ENCODE assay signal across 10 cellular contexts in the genomic region with DNA sequence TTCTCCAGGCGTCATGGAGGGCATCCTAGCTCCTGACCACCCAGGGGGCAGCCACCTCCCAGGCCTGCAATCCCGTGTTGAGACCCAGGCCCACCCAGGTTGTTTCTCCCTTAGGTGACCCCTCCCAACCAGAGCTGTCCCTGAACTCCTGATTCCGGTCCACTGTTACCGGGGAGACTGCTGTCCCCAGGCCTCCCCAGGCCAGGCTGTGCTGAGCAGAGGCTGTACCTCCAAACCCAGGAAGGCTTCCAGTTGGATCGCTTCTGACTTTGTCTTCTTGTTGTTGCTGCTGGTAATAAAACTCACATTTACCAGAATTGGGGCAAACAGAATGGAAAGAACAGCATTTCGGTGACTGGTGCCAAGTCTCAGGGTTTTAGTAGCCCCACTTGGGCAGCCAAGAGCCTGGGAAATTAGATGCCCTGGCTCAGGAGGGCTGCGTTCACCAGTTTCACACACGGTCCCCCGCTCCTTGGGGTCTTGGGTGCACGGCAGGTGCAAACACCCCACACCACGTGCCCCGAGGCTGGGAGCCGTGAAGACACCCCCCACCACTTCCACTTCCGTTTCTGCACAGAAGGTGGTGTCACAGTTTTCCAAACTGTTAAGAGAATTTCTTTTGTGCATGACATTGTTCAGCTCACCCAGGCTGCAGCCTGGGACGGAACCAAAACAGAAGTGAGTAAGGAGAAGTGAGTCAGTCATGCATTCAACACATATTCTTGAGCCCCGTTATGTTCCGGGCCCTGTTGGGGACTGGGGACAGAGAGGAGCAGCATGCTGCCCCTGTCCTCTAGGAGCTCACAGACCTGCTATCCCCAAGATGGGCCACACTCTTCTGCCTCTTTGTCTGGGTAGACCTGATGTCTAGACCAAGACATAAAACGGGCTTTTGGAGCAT. TPM values are rescaled to one million over a fixed set of nuclear protein-coding genes. Genes with fewer than 3 reads are reported as not detected.
DNase-seq lines count a peak whose midpoint lies in the region; ATAC-seq and TF ChIP-seq lines count a peak whose summit lies in the region.
"Had no signal": no experiment of that assay in that cellular context is flagged by ENCODE, and none has a peak within 500 bp of the region (broad histone marks: within the 10 kb centered on the region; RNA-seq: fewer than 3 reads in every experiment).

No MANE protein-coding gene starts in this region.

- no peak overlapping the region for H3K4me3 Mint-ChIP-seq in activated naive CD4-positive, alpha-beta T cell treated with anti-CD3 and anti-CD28 coated beads for 36 hours
- no peak overlapping the region for H3K4me3 Mint-ChIP-seq in activated naive CD4-positive, alpha-beta T cell treated with anti-CD3 and anti-CD28 coated beads, Interleukin-2, amount 10 ng/mL, durations not matched to agents 7 days and 5 days
- H3K4me3 Mint-ChIP-seq in IgD-negative memory B cell, result peak overlapping the region in 2 of 4 donors; percentile 74 to 90

- no peaks in the 10 kb centered on the region for H3K36me3 Mint-ChIP-seq in activated naive CD4-positive, alpha-beta T cell treated with anti-CD3 and anti-CD28 coated beads for 36 hours (ENCODE audit: low read depth)
- H3K36me3 Mint-ChIP-seq in activated naive CD4-positive, alpha-beta T cell treated with anti-CD3 and anti-CD28 coated beads, Interleukin-2, amount 10 ng/mL, durations not matched to agents 7 days and 5 days, result no peaks in the 10 kb centered on the region
- no peaks in the 10 kb centered on the region for H3K36me3 Mint-ChIP-seq in IgD-negative memory B cell

- WGBS in thymus, result 36% methylated on average over 18 of the region's 18 CpGs

- H3K9me3 ChIP-seq in thymus (ENCODE audit: control insufficient read depth), result peaks cover under 1% of the 10 kb centered on the region
- H3K9me3 ChIP-seq: SJCRH30 had no signal

- peaks cover 17% of the 10 kb centered on the region for H3K27me3 Mint-ChIP-seq in activated naive CD4-positive, alpha-beta T cell treated with anti-CD3 and anti-CD28 coated beads for 36 hours (ENCODE audit: low read depth)
- H3K27me3 Mint-ChIP-seq in activated naive CD4-positive, alpha-beta T cell treated with anti-CD3 and anti-CD28 coated beads, Interleukin-2, amount 10 ng/mL, durations not matched to agents 7 days and 5 days, result peaks cover 80% of the 10 kb centered on the region
- H3K27me3 Mint-ChIP-seq in IgD-negative memory B cell, result peaks cover 4% of the 10 kb centered on the region

- peaks cover 13% of the 10 kb centered on the region for H3K4me1 Mint-ChIP-seq in activated naive CD4-positive, alpha-beta T cell treated with anti-CD3 and anti-CD28 coated beads for 36 hours (ENCODE audit: low read depth)
- H3K4me1 Mint-ChIP-seq in activated naive CD4-positive, alpha-beta T cell treated with anti-CD3 and anti-CD28 coated beads, Interleukin-2, amount 10 ng/mL, durations not matched to agents 7 days and 5 days, result peaks cover 20% of the 10 kb centered on the region
- H3K4me1 Mint-ChIP-seq in IgD-negative memory B cell, result peaks cover 17 to 23% (median 19%) of the 10 kb centered on the region in 3 donors

- no peak for TF ChIP-seq CTCF in coronary artery (IDR thresholded peaks at IDR 0.05)

- H3K4me3 ChIP-seq in coronary artery, result no peak overlapping the region
- H3K4me3 ChIP-seq in thymus (ENCODE audit: low read length), result no peak overlapping the region
- H3K4me3 ChIP-seq: SJCRH30 had no signal

- H3K27ac ChIP-seq in coronary artery (no peak overlapping the region), thymus (ENCODE audit: low read depth) (peak overlapping the region; percentile 82)
- H3K27ac ChIP-seq: SJCRH30 had no signal

- peaks cover 3% of the 10 kb centered on the region for H3K9me3 Mint-ChIP-seq in activated naive CD4-positive, alpha-beta T cell treated with anti-CD3 and anti-CD28 coated beads for 36 hours
- H3K9me3 Mint-ChIP-seq in activated naive CD4-positive, alpha-beta T cell treated with anti-CD3 and anti-CD28 coated beads, Interleukin-2, amount 10 ng/mL, durations not matched to agents 7 days and 5 days, result no peaks in the 10 kb centered on the region
- H3K9me3 Mint-ChIP-seq in IgD-negative memory B cell, result no peaks in the 10 kb centered on the region

- CTCF ChIA-PET in activated naive CD4-positive, alpha-beta T cell treated with anti-CD3 and anti-CD28 coated beads for 36 hours (lab: Charles Lee), result interaction anchor here (1.4 kb wide), 1 partner anchor 19 kb away, joined by 3 read pairs; no protein-coding TSS in a partner anchor
- CTCF ChIA-PET in activated naive CD4-positive, alpha-beta T cell treated with anti-CD3 and anti-CD28 coated beads, Interleukin-2, amount 10 ng/mL, durations not matched to agents 7 days and 5 days (lab: Charles Lee), result interaction anchor here (0.8 to 2.8 kb wide), 3 partner anchors 7 to 92 kb away, joined by 3 to 9 read pairs (median 3); no protein-coding TSS in a partner anchor

- peaks cover 50% of the 10 kb centered on the region for H3K4me1 ChIP-seq in thymus (ENCODE audit: control insufficient read depth, insufficient read depth, low read length)
- H3K4me1 ChIP-seq: SJCRH30 had no signal

- intact Hi-C loops in activated naive CD4-positive, alpha-beta T cell treated with anti-CD3 and anti-CD28 coated beads for 36 hours (cut with micrococcal nuclease), result no loop called here

- peaks cover under 1% of the 10 kb centered on the region for H3K36me3 ChIP-seq in thymus (ENCODE audit: control insufficient read depth, insufficient read depth)
- H3K36me3 ChIP-seq: SJCRH30 had no signal

- ATAC-seq in HG03097 (IDR thresholded peaks at IDR 0.05; ENCODE audit: low FRiP score, unreplicated experiment), result no peak

- no peak overlapping the region for H3K27ac Mint-ChIP-seq in activated naive CD4-positive, alpha-beta T cell treated with anti-CD3 and anti-CD28 coated beads for 36 hours
- no peak overlapping the region for H3K27ac Mint-ChIP-seq in activated naive CD4-positive, alpha-beta T cell treated with anti-CD3 and anti-CD28 coated beads, Interleukin-2, amount 10 ng/mL, durations not matched to agents 7 days and 5 days
- H3K27ac Mint-ChIP-seq in IgD-negative memory B cell, result peak overlapping the region; percentile 12 to 83 (median 14)

- no peaks in the 10 kb centered on the region for H3K27me3 ChIP-seq in thymus (ENCODE audit: control insufficient read depth, insufficient read depth)

- DNase-seq in activated naive CD4-positive, alpha-beta T cell treated with anti-CD3 and anti-CD28 coated beads for 36 hours, result peak; percentile 10
- no peak for DNase-seq in activated naive CD4-positive, alpha-beta T cell treated with anti-CD3 and anti-CD28 coated beads, Interleukin-2, amount 10 ng/mL, durations not matched to agents 7 days and 5 days
- DNase-seq in coronary artery (ENCODE audit: low spot score), result peak; percentile 60
- no peak for DNase-seq in AG08395 (ENCODE audit: low spot score)
- no peak for DNase-seq in central memory CD4-positive, alpha-beta T cell
- DNase-seq: SJCRH30; stimulated activated naive CD4-positive, alpha-beta T cell had no signal

RNA-seq across cellular contexts. Expression of a gene that starts 29.4 kb away (rescaled TPM):
- total RNA-seq in activated naive CD4-positive, alpha-beta T cell treated with anti-CD3 and anti-CD28 coated beads for 36 hours, result 10 to 100 TPM; 13.0 to 13.6 TPM
- polyA plus RNA-seq in IgD-negative memory B cell, result 162 TPM
- polyA plus RNA-seq in thymus, result 79.4 TPM

RNA-seq across cellular contexts. Expression of a gene that starts 30.9 kb away (rescaled TPM):
- under 1 TPM; 0.35 to 0.43 TPM for total RNA-seq in activated naive CD4-positive, alpha-beta T cell treated with anti-CD3 and anti-CD28 coated beads for 36 hours
- polyA plus RNA-seq in IgD-negative memory B cell (1.9 TPM), thymus (1.9 TPM)

Comparison
In these comparisons a context has a peak if more than half of its experiments do, and no peak if none do; other contexts are left out.
1. DNase-seq: peak in activated naive CD4-positive, alpha-beta T cell treated with anti-CD3 and anti-CD28 coated beads for 36 hours (single experiment) and coronary artery (single experiment); none in activated naive CD4-positive, alpha-beta T cell treated with anti-CD3 and anti-CD28 coated beads, Interleukin-2, amount 10 ng/mL, durations not matched to agents 7 days and 5 days (single experiment), AG08395 (single experiment) and central memory CD4-positive, alpha-beta T cell (single experiment).
2. H3K27ac Mint-ChIP-seq: peak in IgD-negative memory B cell (3 of 3); none in activated naive CD4-positive, alpha-beta T cell treated with anti-CD3 and anti-CD28 coated beads for 36 hours (single experiment) and activated naive CD4-positive, alpha-beta T cell treated with anti-CD3 and anti-CD28 coated beads, Interleukin-2, amount 10 ng/mL, durations not matched to agents 7 days and 5 days (single experiment).